8 cellular contexts compared by ENCODE assay signal in genomic region chr12:25054783-25055144, GRCh38.
DNase-seq lines count a peak whose midpoint lies in the region; ATAC-seq and TF ChIP-seq lines count a peak whose summit lies in the region.

No MANE protein-coding gene starts in this region.

- intact Hi-C loops in right cardiac atrium (cut with DNase I) = no loop called here
- intact Hi-C loops in Right ventricle myocardium superior (cut with DNase I) = no loop called here
- intact Hi-C loops in activated T-helper 1 cell treated with anti-CD3 and anti-CD28 coated beads, Interleukin-12 subunit alpha, Interleukin-12 subunit beta, Interleukin-2, Interleukin-4 antibody, amounts not matched to agents 30 ng/mL and 10 ng/mL and 1 ng/mL, durations not matched to agents 14 hours and 24 hours and 36 hours (cut with micrococcal nuclease) = loop anchor here (5.0 to 10.0 kb wide), 5 partner anchors 33 to 1883 kb away; partner anchors contain the start of genes FGFR1OP2 and INTS13
- intact Hi-C loops in vagina (cut with DNase I) = no loop called here
- intact Hi-C loops in ascending aorta (cut with DNase I) = no loop called here

- peaks cover 1% of the 10 kb centered on the region for H3K4me1 ChIP-seq in right cardiac atrium (ENCODE audit: control insufficient read depth, insufficient read depth, low read length)
- no peaks in the 10 kb centered on the region for H3K4me1 ChIP-seq in mucosa of rectum (ENCODE audit: control insufficient read depth in 2 of 2, insufficient read depth in 2 of 2, low read length in 2 of 2)
- peaks cover 6% of the 10 kb centered on the region for H3K4me1 ChIP-seq in vagina
- H3K4me1 ChIP-seq in ascending aorta = peaks cover 0 to 2% of the 10 kb centered on the region in 2 donors

- H3K9ac ChIP-seq in mucosa of rectum (ENCODE audit: low read depth in 1 of 2, low read length in 2 of 2) = no peak overlapping the region

- peak overlapping the region; percentile 95 for H3K27ac Mint-ChIP-seq in activated T-helper 1 cell treated with anti-CD3 and anti-CD28 coated beads, Interleukin-12 subunit alpha, Interleukin-12 subunit beta, Interleukin-2, Interleukin-4 antibody, amounts not matched to agents 30 ng/mL and 10 ng/mL and 1 ng/mL, durations not matched to agents 14 hours and 24 hours and 36 hours

- DNase-seq in right cardiac atrium (no peak), Right ventricle myocardium superior (no peak), vagina (ENCODE audit: extremely low spot score in 2 of 2) (no peak), NCI-H1048 (lab: John Stamatoyannopoulos, UW) (no peak), ascending aorta (ENCODE audit: low spot score in 2 of 2) (no peak), SK-N-DZ (ENCODE audit: low spot score) (no peak)
- peak; percentile 53 for DNase-seq in activated T-helper 1 cell treated with anti-CD3 and anti-CD28 coated beads, Interleukin-12 subunit alpha, Interleukin-12 subunit beta, Interleukin-2, Interleukin-4 antibody, amounts not matched to agents 30 ng/mL and 10 ng/mL and 1 ng/mL, durations not matched to agents 14 hours and 24 hours and 36 hours (ENCODE audit: low spot score)

- H3K9me3 ChIP-seq in right cardiac atrium (ENCODE audit: control insufficient read depth, low read length) (no peaks in the 10 kb centered on the region), mucosa of rectum (ENCODE audit: control insufficient read depth in 2 of 2, low read length in 2 of 2) (no peaks in the 10 kb centered on the region), vagina (no peaks in the 10 kb centered on the region), ascending aorta (no peaks in the 10 kb centered on the region)

- no peaks in the 10 kb centered on the region for H3K27me3 ChIP-seq in right cardiac atrium (ENCODE audit: control insufficient read depth, insufficient read depth)
- H3K27me3 ChIP-seq in mucosa of rectum (ENCODE audit: control insufficient read depth in 2 of 2, insufficient read depth in 2 of 2, low read length in 2 of 2) = no peaks in the 10 kb centered on the region
- H3K27me3 ChIP-seq in vagina = no peaks in the 10 kb centered on the region
- no peaks in the 10 kb centered on the region for H3K27me3 ChIP-seq in ascending aorta

- no peaks in the 10 kb centered on the region for H3K36me3 ChIP-seq in mucosa of rectum (ENCODE audit: control insufficient read depth in 2 of 2, insufficient read depth in 2 of 2, low read length in 2 of 2)
- no peaks in the 10 kb centered on the region for H3K36me3 ChIP-seq in vagina
- no peaks in the 10 kb centered on the region for H3K36me3 ChIP-seq in ascending aorta

- peaks cover 8% of the 10 kb centered on the region for H3K36me3 Mint-ChIP-seq in activated T-helper 1 cell treated with anti-CD3 and anti-CD28 coated beads, Interleukin-12 subunit alpha, Interleukin-12 subunit beta, Interleukin-2, Interleukin-4 antibody, amounts not matched to agents 30 ng/mL and 10 ng/mL and 1 ng/mL, durations not matched to agents 14 hours and 24 hours and 36 hours (ENCODE audit: low read depth)

- H3K4me3 ChIP-seq in right cardiac atrium (ENCODE audit: low read length) = peak overlapping the region; percentile 45
- peak overlapping the region; percentile 37 to 74 for H3K4me3 ChIP-seq in mucosa of rectum (ENCODE audit: low read length in 2 of 2)
- H3K4me3 ChIP-seq in vagina = peak overlapping the region in 1 of 2 donors; percentile 7
- peak overlapping the region in 1 of 2 donors; percentile 33 for H3K4me3 ChIP-seq in ascending aorta

- H3K4me3 Mint-ChIP-seq in activated T-helper 1 cell treated with anti-CD3 and anti-CD28 coated beads, Interleukin-12 subunit alpha, Interleukin-12 subunit beta, Interleukin-2, Interleukin-4 antibody, amounts not matched to agents 30 ng/mL and 10 ng/mL and 1 ng/mL, durations not matched to agents 14 hours and 24 hours and 36 hours = peak overlapping the region; percentile 84

- no peaks in the 10 kb centered on the region for H3K9me3 Mint-ChIP-seq in activated T-helper 1 cell treated with anti-CD3 and anti-CD28 coated beads, Interleukin-12 subunit alpha, Interleukin-12 subunit beta, Interleukin-2, Interleukin-4 antibody, amounts not matched to agents 30 ng/mL and 10 ng/mL and 1 ng/mL, durations not matched to agents 14 hours and 24 hours and 36 hours

- H3K27ac ChIP-seq in right cardiac atrium (ENCODE audit: low read length) (no peak overlapping the region), mucosa of rectum (ENCODE audit: low read depth in 2 of 2, low read length in 2 of 2) (peak overlapping the region; percentile 24 to 27), vagina (peak overlapping the region; percentile 17), ascending aorta (no peak overlapping the region)

- TF ChIP-seq CTCF in vagina (IDR thresholded peaks at IDR 0.05) = no peak
- no peak for TF ChIP-seq CTCF in ascending aorta (IDR thresholded peaks at IDR 0.05)

- no peaks in the 10 kb centered on the region for H3K27me3 Mint-ChIP-seq in activated T-helper 1 cell treated with anti-CD3 and anti-CD28 coated beads, Interleukin-12 subunit alpha, Interleukin-12 subunit beta, Interleukin-2, Interleukin-4 antibody, amounts not matched to agents 30 ng/mL and 10 ng/mL and 1 ng/mL, durations not matched to agents 14 hours and 24 hours and 36 hours (ENCODE audit: insufficient read depth)

- WGBS in right cardiac atrium = 60% methylated on average over 5 of the region's 5 CpGs

- no peak for ATAC-seq in right cardiac atrium
- ATAC-seq in Right ventricle myocardium superior (ENCODE audit: poor library complexity) = no peak

- no peak for TF ChIP-seq POLR2A in vagina (IDR thresholded peaks at IDR 0.05)

- H3K4me1 Mint-ChIP-seq in activated T-helper 1 cell treated with anti-CD3 and anti-CD28 coated beads, Interleukin-12 subunit alpha, Interleukin-12 subunit beta, Interleukin-2, Interleukin-4 antibody, amounts not matched to agents 30 ng/mL and 10 ng/mL and 1 ng/mL, durations not matched to agents 14 hours and 24 hours and 36 hours (ENCODE audit: low read depth) = peaks cover 71% of the 10 kb centered on the region

Comparison
In these comparisons a context has a peak if more than half of its experiments do, and no peak if none do; other contexts are left out.
1. H3K27ac ChIP-seq: peak in mucosa of rectum (2 of 2) and vagina (single experiment); none in right cardiac atrium (single experiment) and ascending aorta (0 of 2).